In genomic region chr4:124854968-124855367, GRCh38 we compare ENCODE assay signal across 12 cellular contexts.
DNase-seq lines count a peak whose midpoint lies in the region; ATAC-seq and TF ChIP-seq lines count a peak whose summit lies in the region.
"Had no signal": no experiment of that assay in that cellular context is flagged by ENCODE, and none has a peak within 500 bp of the region (broad histone marks: within the 10 kb centered on the region; RNA-seq: fewer than 3 reads in every experiment).

No MANE protein-coding gene starts in this region.

- no peaks in the 10 kb centered on the region for H3K79me2 ChIP-seq in MM.1S (ENCODE audit: low read length)

- ATAC-seq in GM18870 (IDR thresholded peaks at IDR 0.05; ENCODE audit: unreplicated experiment) = peak; percentile 98
- ATAC-seq in HG02588 (IDR thresholded peaks at IDR 0.05; ENCODE audit: unreplicated experiment) = peak; percentile 87
- ATAC-seq in gastroesophageal sphincter = no peak
- ATAC-seq: heart right ventricle had no signal

- H2AFZ ChIP-seq in MM.1S (ENCODE audit: low read length) = no peak overlapping the region

- DNase-seq in MM.1S = peak; percentile 27
- peak; percentile 25 for DNase-seq in renal cortical epithelial cell (ENCODE audit: low read depth)
- DNase-seq in globus pallidus (ENCODE audit: low spot score) = no peak
- no peak for DNase-seq in iPS-NIHi7 (ENCODE audit: extremely low spot score)
- DNase-seq in DMS 273 (lab: John Stamatoyannopoulos, UW; ENCODE audit: unreplicated experiment) = no peak
- DNase-seq: heart right ventricle, NCI-H187 treated with DMSO at 0.1 percent for 48 hours, substantia nigra had no signal

- no peaks in the 10 kb centered on the region for H3K9me2 ChIP-seq in MM.1S (replicated peaks; ENCODE audit: insufficient read depth, low read length)

- peak overlapping the region; percentile 55; the same call in 1 of the 2 replicates for H3K4me2 ChIP-seq in MM.1S (ENCODE audit: low read depth, low read length)

- H3K9ac ChIP-seq in MM.1S (ENCODE audit: low read length) = no peak overlapping the region

- WGBS in gastroesophageal sphincter (ENCODE audit: low coverage in 1 of 2), 2 donors = 77 to 96% methylated on average over 3 of the region's 3 CpGs

- H3F3A ChIP-seq in MM.1S (ENCODE audit: insufficient read depth, low read length) = 0 out of 2 replicates have a peak, but pooled peaks cover 4% of the 10 kb centered on the region

- no peak for TF ChIP-seq EP300 in gastroesophageal sphincter (IDR thresholded peaks at IDR 0.05)

- H3K27me3 ChIP-seq in MM.1S (replicated peaks; ENCODE audit: insufficient read depth, low read length) (no peaks in the 10 kb centered on the region), gastroesophageal sphincter (no peaks in the 10 kb centered on the region)
- H3K27me3 ChIP-seq: heart right ventricle had no signal

- H3K4me3 ChIP-seq in MM.1S (ENCODE audit: low read length) (no peak overlapping the region), gastroesophageal sphincter (no peak overlapping the region)
- H3K4me3 ChIP-seq: heart right ventricle, SK-N-MC had no signal

- no peaks in the 10 kb centered on the region for H4K20me1 ChIP-seq in MM.1S (ENCODE audit: insufficient read depth, low read length)

- TF ChIP-seq CTCF in MM.1S (IDR thresholded peaks at IDR 0.05; ENCODE audit: low read length) (no peak), gastroesophageal sphincter (IDR thresholded peaks at IDR 0.05) (no peak)

- H3K36me3 ChIP-seq in MM.1S (replicated peaks; ENCODE audit: insufficient read depth, low read length) (no peaks in the 10 kb centered on the region), gastroesophageal sphincter (no peaks in the 10 kb centered on the region)
- H3K36me3 ChIP-seq: heart right ventricle had no signal

- H3K9me3 ChIP-seq in MM.1S (replicated peaks; ENCODE audit: insufficient read depth, low read length) (no peaks in the 10 kb centered on the region), gastroesophageal sphincter (no peaks in the 10 kb centered on the region)
- H3K9me3 ChIP-seq: heart right ventricle had no signal

- TF ChIP-seq POLR2A in gastroesophageal sphincter (IDR thresholded peaks at IDR 0.05) = no peak

- H3K27ac ChIP-seq in MM.1S (ENCODE audit: low read length) = no peak overlapping the region
- no peak overlapping the region for H3K27ac ChIP-seq in gastroesophageal sphincter
- H3K27ac ChIP-seq: heart right ventricle, SK-N-MC had no signal

- peaks cover 9% of the 10 kb centered on the region; the same call in 1 of the 2 replicates for H3K4me1 ChIP-seq in MM.1S (ENCODE audit: low read length)
- H3K4me1 ChIP-seq in gastroesophageal sphincter = no peaks in the 10 kb centered on the region
- H3K4me1 ChIP-seq: heart right ventricle had no signal

Comparison
In these comparisons a context has a peak if more than half of its experiments do, and no peak if none do; other contexts are left out.
1. DNase-seq: peak in MM.1S (single experiment) and renal cortical epithelial cell (single experiment); none in globus pallidus (single experiment), iPS-NIHi7 (single experiment) and DMS 273 (single experiment).